16 cellular contexts compared by ENCODE assay signal in the genomic region with DNA sequence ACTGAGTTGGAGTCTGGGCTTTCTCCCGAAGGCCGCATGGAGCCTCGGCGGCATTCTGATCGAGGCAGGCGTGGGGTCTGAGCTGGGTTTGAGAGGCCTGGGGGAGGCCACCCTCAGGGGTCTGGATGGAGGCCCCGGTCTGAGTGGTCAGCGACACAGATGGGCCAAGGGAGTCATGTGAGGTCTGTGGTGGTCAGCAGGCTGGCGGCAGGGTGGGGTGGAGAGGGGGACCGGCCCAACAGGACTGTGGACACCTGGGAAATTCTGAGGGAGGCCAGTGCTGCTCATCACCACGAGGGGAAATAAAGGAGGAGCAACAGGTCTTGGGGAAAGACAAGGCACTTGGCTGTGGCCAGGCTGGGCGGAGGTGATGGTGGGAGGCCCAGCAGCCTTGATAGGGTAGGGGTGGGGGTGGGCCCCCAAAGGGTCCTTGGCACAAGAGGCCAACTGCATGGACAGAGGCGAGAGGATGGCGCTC.
"Had no signal": no experiment of that assay in that cellular context is flagged by ENCODE, and none has a peak within 500 bp of the region (broad histone marks: within the 10 kb centered on the region; RNA-seq: fewer than 3 reads in every experiment).

No MANE protein-coding gene starts in this region.

- H3K4me1 Mint-ChIP-seq: neural progenitor cell had no signal

- H3K36me3 ChIP-seq: neural progenitor cell, ovary, uterus had no signal

- H3K9me3 ChIP-seq: ascending aorta, gastroesophageal sphincter, ovary, tibial artery, uterus had no signal

- H3K9me3 Mint-ChIP-seq: activated T-helper 1 cell treated with anti-CD3 and anti-CD28 coated beads, Interleukin-12 subunit alpha, Interleukin-12 subunit beta, Interleukin-2, Interleukin-4 antibody, amounts not matched to agents 30 ng/mL and 10 ng/mL and 1 ng/mL, durations not matched to agents 14 hours and 24 hours and 36 hours; neural progenitor cell; T-helper 1 cell treated with Interleukin-12 subunit alpha and Interleukin-12 subunit beta and Interleukin-4 antibody, amounts not matched to agents 30 μg/mL and 1 μg/mL, for 36 hours had no signal

- DNase-seq: activated CD4-positive, alpha-beta T cell treated with anti-CD3 and anti-CD28 coated beads for 48 hours; activated CD8-positive, alpha-beta memory T cell treated with anti-CD3 and anti-CD28 coated beads, Interleukin-2, amount 50 U/mL, for 48 hours; dermis blood vessel endothelial cell; left colon; stimulated activated CD4-positive, alpha-beta T cell treated with anti-CD3 and anti-CD28 coated beads, Interleukin-12 subunit alpha, Interleukin-12 subunit beta, amount 100 ng/mL, for 4 hours; stimulated activated CD4-positive, alpha-beta T cell treated with anti-CD3 and anti-CD28 coated beads, Interleukin-2, amount 100 ng/mL, for 24 hours; tibial artery; uterus had no signal

- H3K4me1 ChIP-seq: neural progenitor cell, uterus had no signal

- H3K9ac ChIP-seq: neural progenitor cell had no signal

- H3K27ac Mint-ChIP-seq: activated T-helper 1 cell treated with anti-CD3 and anti-CD28 coated beads, Interleukin-12 subunit alpha, Interleukin-12 subunit beta, Interleukin-2, Interleukin-4 antibody, amounts not matched to agents 30 ng/mL and 10 ng/mL and 1 ng/mL, durations not matched to agents 14 hours and 24 hours and 36 hours; neural progenitor cell; T-helper 1 cell treated with Interleukin-12 subunit alpha and Interleukin-12 subunit beta and Interleukin-4 antibody, amounts not matched to agents 30 μg/mL and 1 μg/mL, for 36 hours had no signal

- H2AFZ ChIP-seq: neural progenitor cell had no signal

- H3K4me2 ChIP-seq: neural progenitor cell had no signal

- H3K27ac ChIP-seq: ascending aorta, gastroesophageal sphincter, neural progenitor cell, ovary, tibial artery, uterus had no signal

- H3K27me3 ChIP-seq: ascending aorta, gastroesophageal sphincter, neural progenitor cell, ovary, tibial artery, uterus had no signal

- FAIRE-seq: bronchial epithelial cell had no signal

- H3K4me3 Mint-ChIP-seq: activated T-helper 1 cell treated with anti-CD3 and anti-CD28 coated beads, Interleukin-12 subunit alpha, Interleukin-12 subunit beta, Interleukin-2, Interleukin-4 antibody, amounts not matched to agents 30 ng/mL and 10 ng/mL and 1 ng/mL, durations not matched to agents 14 hours and 24 hours and 36 hours; neural progenitor cell; T-helper 1 cell treated with Interleukin-12 subunit alpha and Interleukin-12 subunit beta and Interleukin-4 antibody, amounts not matched to agents 30 μg/mL and 1 μg/mL, for 36 hours had no signal

- H3K4me3 ChIP-seq: ascending aorta, gastroesophageal sphincter, lung, neural progenitor cell, ovary, tibial artery, uterus had no signal

- ATAC-seq: gastroesophageal sphincter, left colon had no signal
